ENCODE assay signal across 10 cellular contexts in genomic region chr5:150777685-150778084, GRCh38. TPM values are rescaled to one million over a fixed set of nuclear protein-coding genes. Genes with fewer than 3 reads are reported as not detected.
DNase-seq lines count a peak whose midpoint lies in the region; ATAC-seq and TF ChIP-seq lines count a peak whose summit lies in the region.
"Had no signal": no experiment of that assay in that cellular context is flagged by ENCODE, and none has a peak within 500 bp of the region (broad histone marks: within the 10 kb centered on the region; RNA-seq: fewer than 3 reads in every experiment).

No MANE protein-coding gene starts in this region.

- H3K4me1 Mint-ChIP-seq in activated T-helper 17 cell treated with anti-CD3 and anti-CD28 coated beads, Interleukin-2, amount 50 U/mL, for 72 hours = peaks cover 24% of the 10 kb centered on the region

- H3K4me1 ChIP-seq in SK-N-SH (ENCODE audit: control insufficient read depth in 1 of 2, insufficient read depth in 2 of 2, low read depth in 1 of 2, low read length in 1 of 2) = peaks cover 16 to 49% of the 10 kb centered on the region in 2 experiments; a peak in 3 of 4 replicates
- peaks cover 29% of the 10 kb centered on the region for H3K4me1 ChIP-seq in iPS-20b (ENCODE audit: insufficient read depth, low read length)
- H3K4me1 ChIP-seq in stomach = peaks cover 19 to 46% (median 42%) of the 10 kb centered on the region in 4 donors

- no peak for ATAC-seq in SK-N-SH treated with all-trans-retinoic acid at 6 μM for 48 hours
- no peak for ATAC-seq in activated T-helper 17 cell treated with anti-CD3 and anti-CD28 coated beads, Interleukin-2, amount 50 U/mL, for 72 hours (replicated peaks)
- no peak for ATAC-seq in GM18861 (IDR thresholded peaks at IDR 0.05; ENCODE audit: unreplicated experiment)
- no peak for ATAC-seq in HG02610 (IDR thresholded peaks at IDR 0.05; ENCODE audit: unreplicated experiment)

- peaks cover 20% of the 10 kb centered on the region for H3F3A ChIP-seq in SK-N-SH (replicated peaks; ENCODE audit: insufficient read depth)

- no peak for TF ChIP-seq RAD21 in SK-N-SH (IDR thresholded peaks at IDR 0.05; ENCODE audit: low read length)

- no peaks in the 10 kb centered on the region for H3K9me3 ChIP-seq in SK-N-SH
- no peaks in the 10 kb centered on the region for H3K9me3 ChIP-seq in iPS-20b (ENCODE audit: insufficient read depth, low read depth, low read length)
- H3K9me3 ChIP-seq in stomach = no peaks in the 10 kb centered on the region

- peaks cover under 1% of the 10 kb centered on the region for H3K9me3 Mint-ChIP-seq in activated T-helper 17 cell treated with anti-CD3 and anti-CD28 coated beads, Interleukin-2, amount 50 U/mL, for 72 hours

- intact Hi-C loops in stomach (cut with DNase I; ENCODE audit: low total_unique reads) = no loop called here

- POLR2A ChIA-PET in SK-N-SH (lab: Yijun Ruan, JAX) = interaction anchor here (1.7 to 2.1 kb wide), 2 partner anchors 19 to 77 kb away, joined by 10 to 13 read pairs; partner anchors contain the start of genes DCTN4 and RBM22

- no peaks in the 10 kb centered on the region for H3K27me3 ChIP-seq in SK-N-SH (ENCODE audit: insufficient read depth)
- H3K27me3 ChIP-seq in iPS-20b (ENCODE audit: insufficient read depth, low read length) = peaks cover 44% of the 10 kb centered on the region
- H3K27me3 ChIP-seq in stomach = no peaks in the 10 kb centered on the region

- no peak overlapping the region for H3K9ac ChIP-seq in SK-N-SH
- peak overlapping the region; percentile 91; the same call in 1 of the 2 replicates for H3K9ac ChIP-seq in iPS-20b (ENCODE audit: low read depth, low read length)

- TF ChIP-seq EP300 in SK-N-SH (IDR thresholded peaks at IDR 0.05; ENCODE audit: borderline replicate concordance in 1 of 2, low read depth in 1 of 2, low read length in 1 of 2) (no peak), stomach (IDR thresholded peaks at IDR 0.05) (no peak)

- H3K4me2 ChIP-seq in SK-N-SH = peak overlapping the region; percentile 86

- DNase-seq in SK-N-SH (no peak), stomach (no peak)
- DNase-seq in activated CD8-positive, alpha-beta memory T cell treated with anti-CD3 and anti-CD28 coated beads, Interleukin-2, amount 50 U/mL, for 4 hours = no peak
- DNase-seq: NCI-H82 had no signal

- H4K20me1 ChIP-seq in SK-N-SH (ENCODE audit: insufficient read depth) = no peaks in the 10 kb centered on the region

- H3K4me3 ChIP-seq in SK-N-SH (ENCODE audit: low read depth in 2 of 2, low read length in 1 of 2) = peak overlapping the region; percentile 85 to 91; a peak in 1 of 4 replicates
- H3K4me3 ChIP-seq in iPS-20b (ENCODE audit: low read length) = peak overlapping the region; percentile 90; the same call in 1 of the 2 replicates
- peak overlapping the region; percentile 71 to 82 (median 80) for H3K4me3 ChIP-seq in stomach

- no peak for TF ChIP-seq POLR2A in stomach (IDR thresholded peaks at IDR 0.05)

- H3K36me3 ChIP-seq in SK-N-SH (replicated peaks in 1 of 2; ENCODE audit: control insufficient read depth in 1 of 2, insufficient read depth in 2 of 2, low read length in 1 of 2) (peaks cover 0 to 1% of the 10 kb centered on the region in 2 experiments), iPS-20b (ENCODE audit: insufficient read depth, low read depth, low read length) (no peaks in the 10 kb centered on the region; the same call in 1 of the 2 replicates), stomach (no peaks in the 10 kb centered on the region)

- CTCF ChIA-PET in SK-N-SH (lab: Yijun Ruan, JAX) = interaction anchor here (0.8 to 5.3 kb wide), 7 partner anchors 12 to 227 kb away, joined by 3 to 51 read pairs (median 8); partner anchors contain the start of gene RBM22

- peak overlapping the region; percentile 92 for H3K4me3 Mint-ChIP-seq in activated T-helper 17 cell treated with anti-CD3 and anti-CD28 coated beads, Interleukin-2, amount 50 U/mL, for 72 hours

- TF ChIP-seq CTCF in SK-N-SH (IDR thresholded peaks at IDR 0.05) (no peak), stomach (IDR thresholded peaks at IDR 0.05) (no peak)

- H3K79me2 ChIP-seq in SK-N-SH (ENCODE audit: insufficient read depth) = peaks cover 42% of the 10 kb centered on the region

- H2AFZ ChIP-seq in SK-N-SH (ENCODE audit: low read depth) = no peak overlapping the region

- WGBS in SK-N-SH (ENCODE audit: low lambda C conversion rate) = 78% methylated on average over 2 of the region's 3 CpGs
- 60 to 73% (median 65%) methylated on average over 3 of the region's 3 CpGs for WGBS in stomach, 5 donors

- no peaks in the 10 kb centered on the region for H3K9me2 ChIP-seq in SK-N-SH

- H3K27me3 Mint-ChIP-seq in activated T-helper 17 cell treated with anti-CD3 and anti-CD28 coated beads, Interleukin-2, amount 50 U/mL, for 72 hours = no peaks in the 10 kb centered on the region

- H3K36me3 Mint-ChIP-seq in activated T-helper 17 cell treated with anti-CD3 and anti-CD28 coated beads, Interleukin-2, amount 50 U/mL, for 72 hours (ENCODE audit: low read depth) = no peaks in the 10 kb centered on the region

- peak overlapping the region; percentile 90 for H3K27ac Mint-ChIP-seq in activated T-helper 17 cell treated with anti-CD3 and anti-CD28 coated beads, Interleukin-2, amount 50 U/mL, for 72 hours

- H3K27ac ChIP-seq in SK-N-SH (ENCODE audit: low read depth in 2 of 2, low read length in 1 of 2) = peak overlapping the region; percentile 81 to 83; a peak in 2 of 4 replicates
- no peak overlapping the region for H3K27ac ChIP-seq in iPS-20b (ENCODE audit: low read length)
- H3K27ac ChIP-seq in stomach = peak overlapping the region; percentile 90 to 95 (median 93)
- H3K27ac ChIP-seq: 22Rv1 had no signal

TF ChIP-seq in SK-N-SH, 30 proteins besides CTCF, POLR2A, EP300 and RAD21 (continues in another document):
- no peak for TF ChIP-seq POLR2AphosphoS5 (IDR thresholded peaks at IDR 0.05; ENCODE audit: low read depth, low read length)
- TF ChIP-seq USF1 (IDR thresholded peaks at IDR 0.05; ENCODE audit: borderline replicate concordance, low read depth) = no peak
- TF ChIP-seq TAF1 (IDR thresholded peaks at IDR 0.05; ENCODE audit: borderline replicate concordance, low read depth, low read length) = no peak

TF ChIP-seq in SK-N-SH treated with all-trans-retinoic acid at 6 μM for 48 hours, 23 proteins besides CTCF, POLR2A, EP300 and RAD21:
- TF ChIP-seq OSR1 (CRISPR knock-in tag; IDR thresholded peaks at IDR 0.05) = no peak

RNA-seq across cellular contexts. Expression of gene SMIM3, which starts 0.9 kb away (rescaled TPM):
- 39.9 and 44.8 TPM in 2 replicates for polyA plus RNA-seq in SK-N-SH (2012; rRNA removed)
- 51.4 and 54.9 TPM in 2 replicates for polyA plus RNA-seq in SK-N-SH (2012; cell fraction: cytosol; rRNA removed)
- 18.3 and 21.5 TPM in 2 replicates for polyA plus RNA-seq in SK-N-SH (2012; cell fraction: nucleus; rRNA removed)
- total RNA-seq in activated T-helper 17 cell treated with anti-CD3 and anti-CD28 coated beads, Interleukin-2, amount 50 U/mL, for 72 hours = 10 to 100 TPM; 17.7 to 20.2 TPM
- total RNA-seq in stomach = 10 to 100 TPM in 4 of 5 donors, 1 to 10 TPM in 1; 9.9 to 63.8 (median 24.2) TPM
- polyA plus RNA-seq in stomach = 10 to 100 TPM; 15.8 to 47.5 (median 46.9) TPM

RNA-seq across cellular contexts. Expression of gene DCTN4, which starts 18.9 kb away (rescaled TPM):
- 22.8 and 30.5 TPM in 2 replicates for polyA plus RNA-seq in SK-N-SH (2012; rRNA removed)
- polyA plus RNA-seq in SK-N-SH (2012; cell fraction: cytosol; rRNA removed) = 27.9 and 28.4 TPM in 2 replicates
- 26.4 and 39.4 TPM in 2 replicates for polyA plus RNA-seq in SK-N-SH (2012; cell fraction: nucleus; rRNA removed)
- 10 to 100 TPM; 37.3 to 41.9 TPM for total RNA-seq in activated T-helper 17 cell treated with anti-CD3 and anti-CD28 coated beads, Interleukin-2, amount 50 U/mL, for 72 hours
- 100 to 1,000 TPM in 1 of 5 donors, 10 to 100 TPM in 4; 27.7 to 113 (median 54.7) TPM for total RNA-seq in stomach
- 10 to 100 TPM; 16.1 to 30.7 (median 18.1) TPM for polyA plus RNA-seq in stomach
